In genomic region chr12:85874064-85874463, GRCh38 we compare ENCODE assay signal across 8 cellular contexts. TPM values are rescaled to one million over a fixed set of nuclear protein-coding genes. Genes with fewer than 3 reads are reported as not detected.
DNase-seq lines count a peak whose midpoint lies in the region; ATAC-seq lines count a peak whose summit lies in the region.

NTS (plus strand) TSS chr12:85874295; CDS start chr12:85874404, 109 bp downstream.

- H3K36me3 Mint-ChIP-seq in memory B cell = no peaks in the 10 kb centered on the region
- no peaks in the 10 kb centered on the region for H3K36me3 Mint-ChIP-seq in activated T-helper 2 cell treated with anti-CD3 and anti-CD28 coated beads, Interferon-gamma antibody, Interleukin-2, Interleukin-4, amounts not matched to agents 10 μg/mL and 5 μg/mL and 100 μg/mL, durations not matched to agents 14 hours and 24 hours and 36 hours (ENCODE audit: low read depth)

- no peak within 1 kb of the TSS for H3K4me3 Mint-ChIP-seq in memory B cell
- no peak within 1 kb of the TSS for H3K4me3 Mint-ChIP-seq in activated T-helper 2 cell treated with anti-CD3 and anti-CD28 coated beads, Interferon-gamma antibody, Interleukin-2, Interleukin-4, amounts not matched to agents 10 μg/mL and 5 μg/mL and 100 μg/mL, durations not matched to agents 14 hours and 24 hours and 36 hours (ENCODE audit: low read depth)

- DNase-seq in NT2/D1 (ENCODE audit: low read depth, low spot score) (no peak), memory B cell (ENCODE audit: low spot score in 2 of 2) (no peak), ecto neural progenitor cell (ENCODE audit: low spot score) (no peak), GDM1 (lab: John Stamatoyannopoulos, UW) (no peak), T-helper 2 cell (no peak)
- DNase-seq in activated T-helper 2 cell treated with anti-CD3 and anti-CD28 coated beads, Interferon-gamma antibody, Interleukin-2, Interleukin-4, amounts not matched to agents 10 μg/mL and 5 μg/mL and 100 μg/mL, durations not matched to agents 14 hours and 24 hours and 36 hours (ENCODE audit: low spot score) = no peak

- no peaks in the 10 kb centered on the region for H3K4me1 ChIP-seq in NT2/D1 (ENCODE audit: insufficient read depth, insufficient read length)

- no peaks in the 10 kb centered on the region for H3K36me3 ChIP-seq in NT2/D1 (ENCODE audit: insufficient read depth, insufficient read length, low read length)

- no peaks in the 10 kb centered on the region for H3K9me3 Mint-ChIP-seq in memory B cell
- no peaks in the 10 kb centered on the region for H3K9me3 Mint-ChIP-seq in activated T-helper 2 cell treated with anti-CD3 and anti-CD28 coated beads, Interferon-gamma antibody, Interleukin-2, Interleukin-4, amounts not matched to agents 10 μg/mL and 5 μg/mL and 100 μg/mL, durations not matched to agents 14 hours and 24 hours and 36 hours

- H3K27me3 Mint-ChIP-seq in memory B cell = no peaks in the 10 kb centered on the region
- no peaks in the 10 kb centered on the region for H3K27me3 Mint-ChIP-seq in activated T-helper 2 cell treated with anti-CD3 and anti-CD28 coated beads, Interferon-gamma antibody, Interleukin-2, Interleukin-4, amounts not matched to agents 10 μg/mL and 5 μg/mL and 100 μg/mL, durations not matched to agents 14 hours and 24 hours and 36 hours (ENCODE audit: low read depth)

- peaks cover 2% of the 10 kb centered on the region for H3K4me1 Mint-ChIP-seq in memory B cell
- H3K4me1 Mint-ChIP-seq in activated T-helper 2 cell treated with anti-CD3 and anti-CD28 coated beads, Interferon-gamma antibody, Interleukin-2, Interleukin-4, amounts not matched to agents 10 μg/mL and 5 μg/mL and 100 μg/mL, durations not matched to agents 14 hours and 24 hours and 36 hours (ENCODE audit: low read depth) = no peaks in the 10 kb centered on the region

- no peaks in the 10 kb centered on the region for H3K9me3 ChIP-seq in NT2/D1 (ENCODE audit: insufficient read depth, low read length)

- H3K27me3 ChIP-seq in NT2/D1 (ENCODE audit: insufficient read depth, insufficient read length) = no peaks in the 10 kb centered on the region

- H3K9ac ChIP-seq in NT2/D1 (ENCODE audit: insufficient read length, low read depth) = peak within 1 kb of the TSS; percentile 21

- ATAC-seq in GM19324 (IDR thresholded peaks at IDR 0.05; ENCODE audit: low FRiP score, unreplicated experiment) (peak; percentile 65), HG02981 (IDR thresholded peaks at IDR 0.05; ENCODE audit: unreplicated experiment) (peak; percentile 85), memory B cell (ENCODE audit: low read depth) (peak; percentile 60)

- no peak within 1 kb of the TSS for H3K27ac Mint-ChIP-seq in memory B cell
- no peak within 1 kb of the TSS for H3K27ac Mint-ChIP-seq in activated T-helper 2 cell treated with anti-CD3 and anti-CD28 coated beads, Interferon-gamma antibody, Interleukin-2, Interleukin-4, amounts not matched to agents 10 μg/mL and 5 μg/mL and 100 μg/mL, durations not matched to agents 14 hours and 24 hours and 36 hours

- no peak within 1 kb of the TSS for H3K4me3 ChIP-seq in NT2/D1 (ENCODE audit: insufficient read length, low read depth)

- intact Hi-C loops in activated T-helper 2 cell treated with anti-CD3 and anti-CD28 coated beads, Interferon-gamma antibody, Interleukin-2, Interleukin-4, amounts not matched to agents 10 μg/mL and 5 μg/mL and 100 μg/mL, durations not matched to agents 14 hours and 24 hours and 36 hours (cut with micrococcal nuclease) = no loop called here

RNA-seq across cellular contexts. Expression of gene NTS, which starts in this region (rescaled TPM):
- total RNA-seq in activated T-helper 2 cell treated with anti-CD3 and anti-CD28 coated beads, Interferon-gamma antibody, Interleukin-2, Interleukin-4, amounts not matched to agents 10 μg/mL and 5 μg/mL and 100 μg/mL, durations not matched to agents 14 hours and 24 hours and 36 hours = not detected in 2 replicates
